ENCODE assay signal across 9 cellular contexts in the genomic region with DNA sequence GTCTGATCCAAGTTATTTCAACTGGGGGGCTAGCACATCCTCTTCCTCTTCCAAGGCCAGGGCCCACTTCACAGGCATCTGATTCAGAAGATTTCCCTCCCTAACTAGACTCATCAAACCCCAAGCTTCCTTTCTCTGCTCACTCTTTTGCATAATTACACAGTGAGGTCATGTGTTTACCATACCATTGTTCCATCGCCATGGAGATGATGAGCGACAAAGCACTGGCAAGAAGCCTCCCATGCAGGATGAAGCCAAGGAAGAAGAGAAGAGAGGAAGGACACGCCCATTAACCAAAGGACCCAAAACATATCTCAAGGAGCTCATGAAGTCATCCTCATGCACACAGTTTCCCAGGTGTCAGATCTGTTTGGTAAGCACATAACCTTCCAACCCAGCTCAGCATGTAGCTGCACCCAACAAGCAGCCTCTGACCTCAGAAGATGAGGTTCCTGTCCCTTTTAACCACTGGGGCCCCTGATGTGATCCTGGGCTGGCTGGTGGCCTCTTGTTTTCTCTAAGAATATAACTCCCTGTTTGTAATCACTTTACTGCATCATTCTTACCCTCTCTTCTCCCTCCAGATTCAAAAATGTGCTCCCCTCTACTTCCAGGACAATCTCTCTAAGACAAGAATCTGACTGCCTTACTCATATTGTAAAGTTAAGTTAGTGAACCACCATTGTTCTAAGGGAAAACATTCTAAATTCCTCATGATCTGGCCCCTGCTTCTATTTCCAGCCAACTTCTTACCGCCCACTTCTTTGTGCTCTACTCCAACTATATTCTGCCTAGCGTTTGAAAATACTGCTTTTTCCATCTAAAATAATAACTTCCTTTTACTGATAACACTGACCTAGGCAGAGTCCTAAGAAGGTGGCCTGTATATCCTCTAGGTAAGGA.
DNase-seq lines count a peak whose midpoint lies in the region; ATAC-seq and TF ChIP-seq lines count a peak whose summit lies in the region.
"Had no signal": no experiment of that assay in that cellular context is flagged by ENCODE, and none has a peak within 500 bp of the region (broad histone marks: within the 10 kb centered on the region; RNA-seq: fewer than 3 reads in every experiment).

No MANE protein-coding gene starts in this region.

- H3K4me1 ChIP-seq in colonic mucosa (no peaks in the 10 kb centered on the region), mucosa of descending colon (ENCODE audit: low read depth) (no peaks in the 10 kb centered on the region)

- no peaks in the 10 kb centered on the region for H3K36me3 ChIP-seq in colonic mucosa
- no peaks in the 10 kb centered on the region for H3K36me3 ChIP-seq in mucosa of descending colon (ENCODE audit: low read depth)
- H3K36me3 ChIP-seq: cardiac muscle cell had no signal

- intact Hi-C loops in colonic mucosa (cut with DNase I), result no loop called here
- intact Hi-C loops in mucosa of descending colon (cut with DNase I, micrococcal nuclease), result no loop called here
- intact Hi-C loops in posterior vena cava (cut with DNase I), result no loop called here

- no peaks in the 10 kb centered on the region for H3K9me3 ChIP-seq in colonic mucosa
- no peaks in the 10 kb centered on the region for H3K9me3 ChIP-seq in mucosa of descending colon

- TF ChIP-seq CTCF in colonic mucosa (IDR thresholded peaks at IDR 0.05), result no peak
- TF ChIP-seq CTCF in mucosa of descending colon (IDR thresholded peaks at IDR 0.05), result no peak

- H3K4me3 ChIP-seq in colonic mucosa, result no peak overlapping the region
- no peak overlapping the region for H3K4me3 ChIP-seq in mucosa of descending colon
- H3K4me3 ChIP-seq: cardiac muscle cell had no signal

- H3K27me3 ChIP-seq in colonic mucosa, result no peaks in the 10 kb centered on the region
- H3K27me3 ChIP-seq: cardiac muscle cell had no signal

- H3K27ac ChIP-seq in colonic mucosa, result no peak overlapping the region
- H3K27ac ChIP-seq: cardiac muscle cell had no signal

- no peak overlapping the region for H3K9ac ChIP-seq in colonic mucosa (ENCODE audit: low read depth in 2 of 2, low read length in 2 of 2)

- DNase-seq in ELF-1 (ENCODE audit: low read depth, low spot score) (peak; percentile 79), NCI-H146 (lab: John Stamatoyannopoulos, UW) (peak; percentile 70), colonic mucosa (peak; percentile 36), mucosa of descending colon (peak in 1 of 3 donors; percentile 30), T-helper 9 cell (no peak), posterior vena cava (ENCODE audit: low spot score) (no peak)
- no peak for DNase-seq in stimulated activated CD4-positive, alpha-beta T cell treated with anti-CD3 and anti-CD28 coated beads, Interleukin-12 subunit alpha, Interleukin-12 subunit beta, amount 100 ng/mL, for 4 hours

- ATAC-seq in mucosa of descending colon, result peak; percentile 78
- ATAC-seq in GM19395 (IDR thresholded peaks at IDR 0.05; ENCODE audit: unreplicated experiment), result no peak

Comparison
In these comparisons a context has a peak if more than half of its experiments do, and no peak if none do; other contexts are left out.
1. DNase-seq: peak in ELF-1 (single experiment), NCI-H146 (single experiment) and colonic mucosa (single experiment); none in T-helper 9 cell (single experiment), posterior vena cava (single experiment) and stimulated activated CD4-positive, alpha-beta T cell treated with anti-CD3 and anti-CD28 coated beads, Interleukin-12 subunit alpha, Interleukin-12 subunit beta, amount 100 ng/mL, for 4 hours (single experiment).